ENCODE assay signal across 1 cellular context in genomic region chr3:47824541-47825473, GRCh38.
A peak's percentile ranks its signal among the peaks of the same experiment; 100 is the strongest.
TF ChIP-seq lines count a peak whose summit lies in the region.

No MANE protein-coding gene starts in this region.

TF ChIP-seq in WTC11, 78 proteins besides CTCF, POLR2A, EP300 and RAD21 (continued from another document):
- TF ChIP-seq, protein P1, sequence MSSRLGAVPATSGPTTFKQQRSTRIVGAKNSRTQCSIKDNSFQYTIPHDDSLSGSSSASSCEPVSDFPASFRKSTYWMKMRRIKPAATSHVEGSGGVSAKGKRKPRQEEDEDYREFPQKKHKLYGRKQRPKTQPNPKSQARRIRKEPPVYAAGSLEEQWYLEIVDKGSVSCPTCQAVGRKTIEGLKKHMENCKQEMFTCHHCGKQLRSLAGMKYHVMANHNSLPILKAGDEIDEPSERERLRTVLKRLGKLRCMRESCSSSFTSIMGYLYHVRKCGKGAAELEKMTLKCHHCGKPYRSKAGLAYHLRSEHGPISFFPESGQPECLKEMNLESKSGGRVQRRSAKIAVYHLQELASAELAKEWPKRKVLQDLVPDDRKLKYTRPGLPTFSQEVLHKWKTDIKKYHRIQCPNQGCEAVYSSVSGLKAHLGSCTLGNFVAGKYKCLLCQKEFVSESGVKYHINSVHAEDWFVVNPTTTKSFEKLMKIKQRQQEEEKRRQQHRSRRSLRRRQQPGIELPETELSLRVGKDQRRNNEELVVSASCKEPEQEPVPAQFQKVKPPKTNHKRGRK (CRISPR knock-in tag; IDR thresholded peaks at IDR 0.05; ENCODE audit: borderline replicate concordance), result no peak
- no peak for TF ChIP-seq ATF6 (CRISPR knock-in tag; IDR thresholded peaks at IDR 0.05)
- TF ChIP-seq, protein P2, sequence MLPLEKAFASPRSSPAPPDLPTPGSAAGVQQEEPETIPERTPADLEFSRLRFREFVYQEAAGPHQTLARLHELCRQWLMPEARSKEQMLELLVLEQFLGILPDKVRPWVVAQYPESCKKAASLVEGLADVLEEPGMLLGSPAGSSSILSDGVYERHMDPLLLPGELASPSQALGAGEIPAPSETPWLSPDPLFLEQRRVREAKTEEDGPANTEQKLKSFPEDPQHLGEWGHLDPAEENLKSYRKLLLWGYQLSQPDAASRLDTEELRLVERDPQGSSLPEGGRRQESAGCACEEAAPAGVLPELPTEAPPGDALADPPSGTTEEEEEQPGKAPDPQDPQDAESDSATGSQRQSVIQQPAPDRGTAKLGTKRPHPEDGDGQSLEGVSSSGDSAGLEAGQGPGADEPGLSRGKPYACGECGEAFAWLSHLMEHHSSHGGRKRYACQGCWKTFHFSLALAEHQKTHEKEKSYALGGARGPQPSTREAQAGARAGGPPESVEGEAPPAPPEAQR (CRISPR knock-in tag; IDR thresholded peaks at IDR 0.05), result no peak
- TF ChIP-seq ELF4 (CRISPR knock-in tag; IDR thresholded peaks at IDR 0.05; ENCODE audit: low read depth), result 0 out of 2 replicates have a peak, but pooled peaks have one; percentile 72
- no peak; the same call in 1 of the 2 replicates for TF ChIP-seq FOXP1 (CRISPR knock-in tag; IDR thresholded peaks at IDR 0.05; ENCODE audit: borderline replicate concordance)
- TF ChIP-seq JUN (CRISPR knock-in tag; IDR thresholded peaks at IDR 0.05), result peak; percentile 18; the same call in 1 of the 2 replicates
